Comparison of ENCODE assay signal across 8 cellular contexts in the genomic region with DNA sequence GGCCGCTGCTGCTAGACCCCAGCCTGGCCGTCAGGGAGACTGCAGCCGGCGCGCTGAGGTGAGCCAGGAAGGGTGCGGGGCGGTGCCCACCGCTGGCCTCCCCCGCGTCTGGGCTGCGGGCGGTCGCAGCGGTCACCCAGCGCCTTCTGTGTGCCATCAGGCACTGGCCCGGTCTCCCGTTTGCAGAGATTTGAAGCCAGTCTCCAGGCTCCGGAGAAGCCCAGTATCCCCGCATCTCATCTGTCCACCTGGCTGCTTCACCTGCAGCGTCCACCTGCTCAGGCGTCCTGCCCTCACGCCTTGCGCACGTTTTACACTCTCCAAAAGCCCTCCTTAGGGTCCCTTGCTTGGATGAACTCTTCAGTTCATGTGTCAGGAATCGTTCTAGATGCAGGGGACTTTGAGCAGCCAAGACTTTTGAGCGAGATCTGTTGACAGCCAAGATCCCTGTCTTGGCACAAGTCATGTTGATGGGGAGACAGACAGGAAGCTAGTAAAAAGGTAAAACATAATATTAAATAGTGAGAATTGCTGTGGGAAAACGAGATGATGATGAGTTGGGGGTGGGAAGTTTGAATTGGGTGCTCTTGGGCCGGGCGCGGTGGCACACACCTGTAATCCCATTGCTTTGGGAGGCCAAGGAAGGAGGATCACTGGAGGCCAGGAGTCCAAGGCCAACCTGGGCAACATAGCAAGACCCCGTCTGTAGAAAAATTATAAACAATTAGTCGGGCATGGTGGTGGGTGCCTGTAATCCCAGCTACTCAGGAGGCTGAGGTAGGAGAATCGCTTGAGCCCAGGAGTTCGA. TPM values are rescaled to one million over a fixed set of nuclear protein-coding genes. Genes with fewer than 3 reads are reported as not detected.
DNase-seq lines count a peak whose midpoint lies in the region; ATAC-seq and TF ChIP-seq lines count a peak whose summit lies in the region.

No MANE protein-coding gene starts in this region.

- H3K9me3 ChIP-seq in testis, result no peaks in the 10 kb centered on the region

- ATAC-seq in activated naive CD4-positive, alpha-beta T cell treated with anti-CD3 and anti-CD28 coated beads, Interleukin-2, amount 50 U/mL, for 72 hours, result no peak
- ATAC-seq in HG03139 (IDR thresholded peaks at IDR 0.05; ENCODE audit: unreplicated experiment), result no peak

- peaks cover 33% of the 10 kb centered on the region for H3K4me1 Mint-ChIP-seq in activated CD4-positive, alpha-beta T cell treated with anti-CD3 and anti-CD28 coated beads, Interleukin-2, amount 10 ng/mL, durations not matched to agents 24 days and 14 days

- peak overlapping the region; percentile 84 for H3K4me3 Mint-ChIP-seq in activated CD4-positive, alpha-beta T cell treated with anti-CD3 and anti-CD28 coated beads, Interleukin-2, amount 10 ng/mL, durations not matched to agents 24 days and 14 days

- WGBS in testis, 2 donors, result 17 to 20% methylated on average over 19 to 33 of the region's 34 CpGs

- H3K9me3 Mint-ChIP-seq in activated CD4-positive, alpha-beta T cell treated with anti-CD3 and anti-CD28 coated beads, Interleukin-2, amount 10 ng/mL, durations not matched to agents 24 days and 14 days, result no peaks in the 10 kb centered on the region
- H3K9me3 Mint-ChIP-seq in activated naive CD4-positive, alpha-beta T cell treated with anti-CD3 and anti-CD28 coated beads, Interleukin-2, amount 50 U/mL, for 72 hours, result no peaks in the 10 kb centered on the region

- H3K27ac ChIP-seq in layer of hippocampus (ENCODE audit: low read depth, low read length), result peak overlapping the region; percentile 97
- peak overlapping the region; percentile 31 to 88 for H3K27ac ChIP-seq in testis

- in situ Hi-C loops in ACHN (cut with HindIII; ENCODE audit: low pct_ligation_motif_present, low pct_unique_long_range_greater_than_20kb, low sequenced_read_pairs), result no loop called here

- no peak for TF ChIP-seq POLR2A in testis (IDR thresholded peaks at IDR 0.05)

- intact Hi-C loops in activated CD4-positive, alpha-beta T cell treated with anti-CD3 and anti-CD28 coated beads, Interleukin-2, amount 10 ng/mL, durations not matched to agents 24 days and 14 days (cut with micrococcal nuclease), result loop anchor here (1.0 to 5.0 kb wide), 4 partner anchors 41 to 209 kb away; a partner anchor contains a TSS
- intact Hi-C loops in testis (cut with DNase I; ENCODE audit: low total_unique reads), result no loop called here

- TF ChIP-seq CTCF in testis (IDR thresholded peaks at IDR 0.05), result no peak

- peak overlapping the region; percentile 69 to 95 for H3K4me3 ChIP-seq in testis

- H3K36me3 ChIP-seq in testis (ENCODE audit: low read depth, missing control alignments), result no peaks in the 10 kb centered on the region

- peak overlapping the region; percentile 79 for H3K27ac Mint-ChIP-seq in activated CD4-positive, alpha-beta T cell treated with anti-CD3 and anti-CD28 coated beads, Interleukin-2, amount 10 ng/mL, durations not matched to agents 24 days and 14 days
- peak overlapping the region; percentile 80 to 84 for H3K27ac Mint-ChIP-seq in activated naive CD4-positive, alpha-beta T cell treated with anti-CD3 and anti-CD28 coated beads, Interleukin-2, amount 50 U/mL, for 72 hours

- H3K27me3 ChIP-seq in layer of hippocampus (ENCODE audit: control insufficient read depth, insufficient read depth, low read length) (no peaks in the 10 kb centered on the region), testis (no peaks in the 10 kb centered on the region)

- H3K4me1 ChIP-seq in testis, result peaks cover 19% of the 10 kb centered on the region

- H3K36me3 Mint-ChIP-seq in activated CD4-positive, alpha-beta T cell treated with anti-CD3 and anti-CD28 coated beads, Interleukin-2, amount 10 ng/mL, durations not matched to agents 24 days and 14 days (ENCODE audit: low read depth), result peaks cover 32% of the 10 kb centered on the region
- H3K36me3 Mint-ChIP-seq in activated naive CD4-positive, alpha-beta T cell treated with anti-CD3 and anti-CD28 coated beads, Interleukin-2, amount 50 U/mL, for 72 hours, result peaks cover 18 to 20% of the 10 kb centered on the region in 2 donors

- no peaks in the 10 kb centered on the region for H3K27me3 Mint-ChIP-seq in activated CD4-positive, alpha-beta T cell treated with anti-CD3 and anti-CD28 coated beads, Interleukin-2, amount 10 ng/mL, durations not matched to agents 24 days and 14 days

- no peak for DNase-seq in activated CD4-positive, alpha-beta T cell treated with anti-CD3 and anti-CD28 coated beads, Interleukin-2, amount 10 ng/mL, durations not matched to agents 24 days and 14 days
- no peak for DNase-seq in activated CD4-positive, alpha-beta T cell treated with anti-CD3 and anti-CD28 coated beads for 4 hours
- DNase-seq in activated naive CD4-positive, alpha-beta T cell treated with anti-CD3 and anti-CD28 coated beads, Interleukin-2, amount 50 U/mL, for 72 hours (ENCODE audit: low spot score in 2 of 2), result no peak
- DNase-seq in testis, result no peak
- DNase-seq in middle frontal gyrus (ENCODE audit: extremely low spot score, low spot score), result no peak
- no peak for DNase-seq in ACHN

RNA-seq across cellular contexts. Expression of a gene that starts 0.9 kb away (rescaled TPM):
- 28.5 and 29.2 TPM in 2 replicates for total RNA-seq in activated CD4-positive, alpha-beta T cell treated with anti-CD3 and anti-CD28 coated beads, Interleukin-2, amount 10 ng/mL, durations not matched to agents 24 days and 14 days
- total RNA-seq in activated naive CD4-positive, alpha-beta T cell treated with anti-CD3 and anti-CD28 coated beads, Interleukin-2, amount 50 U/mL, for 72 hours, result 10 to 100 TPM; 18.6 to 31.6 TPM
- total RNA-seq in testis, result 10 to 100 TPM; 44.0 to 51.2 TPM
- polyA plus RNA-seq in testis (ENCODE audit: insufficient read depth, low read depth, low replicate concordance), result 13.5 TPM

RNA-seq across cellular contexts. Expression of a gene that starts 41.7 kb away (rescaled TPM):
- total RNA-seq in activated CD4-positive, alpha-beta T cell treated with anti-CD3 and anti-CD28 coated beads, Interleukin-2, amount 10 ng/mL, durations not matched to agents 24 days and 14 days, result 22.3 and 23.0 TPM in 2 replicates
- total RNA-seq in activated naive CD4-positive, alpha-beta T cell treated with anti-CD3 and anti-CD28 coated beads, Interleukin-2, amount 50 U/mL, for 72 hours, result 10 to 100 TPM; 26.9 to 42.9 TPM
- 10 to 100 TPM; 51.5 to 64.1 TPM for total RNA-seq in testis
- 39.7 TPM for polyA plus RNA-seq in testis (ENCODE audit: insufficient read depth, low read depth, low replicate concordance)
